19 cellular contexts compared by ENCODE assay signal in the genomic region with DNA sequence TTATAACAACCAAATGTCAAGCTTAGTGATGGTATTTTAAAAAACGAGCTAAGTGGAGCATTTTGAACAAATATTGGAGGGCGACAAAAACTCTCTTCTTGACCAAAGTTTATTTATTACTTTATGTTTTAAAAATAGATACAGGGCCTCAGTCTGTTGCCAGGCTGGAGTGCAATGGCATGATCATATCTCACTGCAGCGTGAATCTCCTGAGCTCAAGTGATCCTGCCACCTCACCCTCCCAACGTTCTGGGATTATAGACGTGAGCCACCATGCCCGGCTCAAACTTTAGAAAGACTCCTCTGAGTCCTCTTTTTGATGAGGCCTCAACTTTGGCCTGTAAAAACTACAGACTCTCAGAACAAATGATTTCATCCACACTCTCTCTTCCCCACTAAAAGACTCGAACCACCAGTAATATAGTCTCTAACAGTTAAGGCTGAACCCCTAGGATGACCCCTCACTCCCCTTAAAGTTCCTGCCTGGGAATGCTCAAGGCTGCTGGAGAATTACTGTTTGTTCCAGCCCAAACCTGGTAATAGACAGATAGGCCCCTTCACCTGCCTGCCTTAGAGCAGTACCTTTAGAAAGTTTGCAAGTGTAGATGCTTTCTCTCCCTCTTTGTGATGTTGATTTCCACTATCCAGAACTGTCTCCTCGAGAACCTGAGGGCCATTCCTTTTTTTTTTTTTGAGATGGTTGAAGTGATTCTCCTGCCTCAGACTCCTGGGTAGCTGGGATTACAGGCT. TPM values are rescaled to one million over a fixed set of nuclear protein-coding genes. Genes with fewer than 3 reads are reported as not detected.
DNase-seq lines count a peak whose midpoint lies in the region; ATAC-seq and TF ChIP-seq lines count a peak whose summit lies in the region.
"Had no signal": no experiment of that assay in that cellular context is flagged by ENCODE, and none has a peak within 500 bp of the region (broad histone marks: within the 10 kb centered on the region; RNA-seq: fewer than 3 reads in every experiment).

No MANE protein-coding gene starts in this region.

- H3K4me3 Mint-ChIP-seq in GM23338 (peak overlapping the region; percentile 23; the same call in 1 of the 3 replicates), glutamatergic neuron (ENCODE audit: unreplicated experiment) (peak overlapping the region; percentile 40), osteocyte (ENCODE audit: unreplicated experiment) (no peak overlapping the region)
- H3K4me3 Mint-ChIP-seq in CD8-positive, alpha-beta T cell, result no peak overlapping the region
- H3K4me3 Mint-ChIP-seq in CD4-positive, alpha-beta memory T cell, result no peak overlapping the region
- H3K4me3 Mint-ChIP-seq: CD14-positive monocyte had no signal

- no peaks in the 10 kb centered on the region for H4K20me1 ChIP-seq in GM23338 (replicated peaks; ENCODE audit: insufficient read depth)
- no peaks in the 10 kb centered on the region for H4K20me1 ChIP-seq in Karpas-422 (ENCODE audit: insufficient read depth, low read depth, low read length)

- peak overlapping the region; percentile 22 for H3K4me2 ChIP-seq in GM23338
- no peak overlapping the region for H3K4me2 ChIP-seq in Karpas-422 (ENCODE audit: low read depth, low read length, poor library complexity, severe bottlenecking)
- H3K4me2 ChIP-seq in parathyroid adenoma (ENCODE audit: low read length), result no peak overlapping the region

- H3K4me3 ChIP-seq in GM23338 (0 out of 2 replicates have a peak overlapping the region, but pooled peaks have one; percentile 13), Karpas-422 (ENCODE audit: low read length) (no peak overlapping the region), parathyroid adenoma (ENCODE audit: low read depth, low read length) (no peak overlapping the region)
- no peak overlapping the region for H3K4me3 ChIP-seq in CD8-positive, alpha-beta T cell (ENCODE audit: low read depth, low read length)
- no peak overlapping the region for H3K4me3 ChIP-seq in CD4-positive, alpha-beta memory T cell (ENCODE audit: low read length in 2 of 2)

- TF ChIP-seq CTCF in GM23338 (conservative IDR thresholded peaks at IDR 0.05; ENCODE audit: low read depth in 2 of 2), result no peak
- TF ChIP-seq CTCF in glutamatergic neuron (IDR thresholded peaks at IDR 0.05; ENCODE audit: partially characterized antibody, unreplicated experiment), result no peak
- TF ChIP-seq CTCF in parathyroid adenoma (IDR thresholded peaks at IDR 0.05), result no peak
- no peak for TF ChIP-seq CTCF in CD8-positive, alpha-beta T cell (IDR thresholded peaks at IDR 0.05)
- TF ChIP-seq CTCF in osteocyte (IDR thresholded peaks at IDR 0.05), result no peak

- H3K9me3 Mint-ChIP-seq in GM23338 (0 out of 3 replicates have a peak, but pooled peaks cover 4% of the 10 kb centered on the region), glutamatergic neuron (ENCODE audit: unreplicated experiment) (peaks cover 17% of the 10 kb centered on the region), osteocyte (ENCODE audit: unreplicated experiment) (no peaks in the 10 kb centered on the region)
- no peaks in the 10 kb centered on the region for H3K9me3 Mint-ChIP-seq in CD8-positive, alpha-beta T cell
- H3K9me3 Mint-ChIP-seq in CD4-positive, alpha-beta memory T cell, result peaks cover 0 to 2% (median 0%) of the 10 kb centered on the region in 8 donors

- H3K4me1 ChIP-seq in GM23338 (ENCODE audit: insufficient read depth), result peaks cover 41% of the 10 kb centered on the region
- peaks cover 34% of the 10 kb centered on the region for H3K4me1 ChIP-seq in Karpas-422 (ENCODE audit: low read length)
- no peaks in the 10 kb centered on the region for H3K4me1 ChIP-seq in parathyroid adenoma
- H3K4me1 ChIP-seq in CD8-positive, alpha-beta T cell (ENCODE audit: insufficient read depth, low read length), result peaks cover 9% of the 10 kb centered on the region
- H3K4me1 ChIP-seq in CD4-positive, alpha-beta memory T cell (ENCODE audit: insufficient read depth, low read length), result peaks cover 13% of the 10 kb centered on the region

- H3K79me2 ChIP-seq in GM23338 (replicated peaks; ENCODE audit: insufficient read depth) (no peaks in the 10 kb centered on the region), Karpas-422 (ENCODE audit: low read length) (no peaks in the 10 kb centered on the region), parathyroid adenoma (no peaks in the 10 kb centered on the region)

- intact Hi-C loops in CD8-positive, alpha-beta T cell (cut with DNase I, micrococcal nuclease), result loop anchor here in 1 of 2 experiments (5.0 kb wide), 1 partner anchor 318 kb away; no protein-coding TSS in a partner anchor
- intact Hi-C loops in CD4-positive, alpha-beta memory T cell (cut with micrococcal nuclease), result no loop called here

- H3K36me3 Mint-ChIP-seq in GM23338 (ENCODE audit: low read depth), result no peaks in the 10 kb centered on the region
- H3K36me3 Mint-ChIP-seq in glutamatergic neuron (ENCODE audit: unreplicated experiment), result no peaks in the 10 kb centered on the region
- H3K36me3 Mint-ChIP-seq in CD8-positive, alpha-beta T cell, result no peaks in the 10 kb centered on the region
- H3K36me3 Mint-ChIP-seq in CD4-positive, alpha-beta memory T cell, result no peaks in the 10 kb centered on the region
- H3K36me3 Mint-ChIP-seq in osteocyte (ENCODE audit: unreplicated experiment), result no peaks in the 10 kb centered on the region

- no peaks in the 10 kb centered on the region for H3K36me3 ChIP-seq in GM23338 (ENCODE audit: insufficient read depth)
- H3K36me3 ChIP-seq in Karpas-422 (ENCODE audit: insufficient read depth, low read length), result no peaks in the 10 kb centered on the region
- no peaks in the 10 kb centered on the region for H3K36me3 ChIP-seq in parathyroid adenoma (ENCODE audit: control insufficient read depth, insufficient read depth, low read length)
- H3K36me3 ChIP-seq in CD8-positive, alpha-beta T cell (ENCODE audit: insufficient read depth, low read length), result no peaks in the 10 kb centered on the region
- no peaks in the 10 kb centered on the region for H3K36me3 ChIP-seq in CD4-positive, alpha-beta memory T cell (ENCODE audit: insufficient read depth, low read length)

- H3K27me3 ChIP-seq in GM23338 (ENCODE audit: insufficient read depth) (peaks cover 57% of the 10 kb centered on the region), Karpas-422 (ENCODE audit: low read length) (no peaks in the 10 kb centered on the region), parathyroid adenoma (ENCODE audit: control insufficient read depth, insufficient read depth, low read length) (no peaks in the 10 kb centered on the region)
- H3K27me3 ChIP-seq in CD8-positive, alpha-beta T cell (ENCODE audit: insufficient read depth, low read length), result no peaks in the 10 kb centered on the region
- H3K27me3 ChIP-seq in CD4-positive, alpha-beta memory T cell (ENCODE audit: insufficient read depth, low read length), result no peaks in the 10 kb centered on the region

- H3K9me2 ChIP-seq in GM23338 (ENCODE audit: insufficient read depth) (no peaks in the 10 kb centered on the region), Karpas-422 (replicated peaks; ENCODE audit: insufficient read depth, low read length) (no peaks in the 10 kb centered on the region)

- H3K9me3 ChIP-seq in Karpas-422 (ENCODE audit: low read length), result no peaks in the 10 kb centered on the region
- no peaks in the 10 kb centered on the region for H3K9me3 ChIP-seq in parathyroid adenoma (ENCODE audit: control insufficient read depth, low read length)
- no peaks in the 10 kb centered on the region for H3K9me3 ChIP-seq in CD8-positive, alpha-beta T cell (ENCODE audit: low read length)
- H3K9me3 ChIP-seq in CD4-positive, alpha-beta memory T cell (ENCODE audit: control insufficient read depth in 1 of 2, low read length in 2 of 2), result no peaks in the 10 kb centered on the region

- H3K9ac ChIP-seq in Karpas-422 (ENCODE audit: low read length) (peak overlapping the region; percentile 17; the same call in 1 of the 2 replicates), parathyroid adenoma (no peak overlapping the region)

- H3K27ac Mint-ChIP-seq in GM23338 (no peak overlapping the region), glutamatergic neuron (ENCODE audit: unreplicated experiment) (peak overlapping the region; percentile 36), osteocyte (ENCODE audit: unreplicated experiment) (no peak overlapping the region)
- no peak overlapping the region for H3K27ac Mint-ChIP-seq in CD8-positive, alpha-beta T cell
- H3K27ac Mint-ChIP-seq in CD4-positive, alpha-beta memory T cell, result no peak overlapping the region
- H3K27ac Mint-ChIP-seq: CD14-positive monocyte had no signal

- H2AFZ ChIP-seq in GM23338, result no peak overlapping the region
- no peak overlapping the region; the same call in 1 of the 2 replicates for H2AFZ ChIP-seq in Karpas-422 (ENCODE audit: low read length)
- peak overlapping the region; percentile 46 for H2AFZ ChIP-seq in parathyroid adenoma

- POLR2A ChIA-PET in CD8-positive, alpha-beta T cell (lab: Charles Lee), result no interaction called here
- POLR2A ChIA-PET in CD4-positive, alpha-beta memory T cell (lab: Charles Lee; ENCODE audit: partially characterized antibody), result no interaction called here

- peaks cover 49% of the 10 kb centered on the region for H3K4me1 Mint-ChIP-seq in GM23338
- H3K4me1 Mint-ChIP-seq in glutamatergic neuron (ENCODE audit: low read depth, unreplicated experiment), result peaks cover 24% of the 10 kb centered on the region
- peaks cover 14% of the 10 kb centered on the region for H3K4me1 Mint-ChIP-seq in CD8-positive, alpha-beta T cell (ENCODE audit: low read depth)
- peaks cover 6 to 14% (median 10%) of the 10 kb centered on the region in 4 donors for H3K4me1 Mint-ChIP-seq in CD4-positive, alpha-beta memory T cell
- no peaks in the 10 kb centered on the region for H3K4me1 Mint-ChIP-seq in osteocyte (ENCODE audit: unreplicated experiment)

- H3K27ac ChIP-seq in GM23338 (ENCODE audit: low read depth) (no peak overlapping the region), Karpas-422 (ENCODE audit: low read length) (peak overlapping the region; percentile 77), parathyroid adenoma (no peak overlapping the region)
- H3K27ac ChIP-seq in CD8-positive, alpha-beta T cell (ENCODE audit: low read depth, low read length), result no peak overlapping the region
- no peak overlapping the region for H3K27ac ChIP-seq in CD4-positive, alpha-beta memory T cell (ENCODE audit: low read depth, low read length)

- CTCF ChIA-PET in CD8-positive, alpha-beta T cell (lab: Charles Lee), result no interaction called here
- CTCF ChIA-PET in CD4-positive, alpha-beta memory T cell (lab: Charles Lee; ENCODE audit: partially characterized antibody), result interaction anchor here (2.2 kb wide), 1 partner anchor 11 kb away, joined by 7 read pairs; no protein-coding TSS in a partner anchor

- H3K27me3 Mint-ChIP-seq in GM23338 (ENCODE audit: insufficient read depth, low read depth, poor library complexity) (peaks cover 45% of the 10 kb centered on the region), glutamatergic neuron (ENCODE audit: unreplicated experiment) (peaks cover 9% of the 10 kb centered on the region), osteocyte (ENCODE audit: unreplicated experiment) (peaks cover 11% of the 10 kb centered on the region)
- H3K27me3 Mint-ChIP-seq in CD8-positive, alpha-beta T cell (ENCODE audit: low read depth), result no peaks in the 10 kb centered on the region
- no peaks in the 10 kb centered on the region for H3K27me3 Mint-ChIP-seq in CD4-positive, alpha-beta memory T cell

- ATAC-seq in GM23338, result peak; percentile 79
- no peak for ATAC-seq in CD8-positive, alpha-beta T cell

- peaks cover 4% of the 10 kb centered on the region; the same call in 1 of the 2 replicates for H3F3A ChIP-seq in GM23338 (replicated peaks; ENCODE audit: low read depth)

- DNase-seq in GM23338 (ENCODE audit: low spot score) (peak; percentile 58), Karpas-422 (no peak), glutamatergic neuron (no peak), osteocyte (ENCODE audit: extremely low spot score, unreplicated experiment) (no peak)
- DNase-seq in CD8-positive, alpha-beta T cell, result no peak
- DNase-seq in activated CD4-positive, alpha-beta T cell treated with anti-CD3 and anti-CD28 coated beads, Interleukin-2, amount 50 U/mL, for 1 hour, result no peak
- DNase-seq in CD4-positive, alpha-beta memory T cell, result no peak
- DNase-seq: COR-L47; DMS 273 treated with DMSO at 0.1 percent for 48 hours; HCEC 1CT; KG1; NCI-H187; NCI-H2107; NCI-H510A; NCI-H748 treated with DMSO at 0.1 percent for 48 hours; NK-92 treated with Interleukin-12 subunit alpha and Interleukin-12 subunit beta, amount 100 ng/mL, for 24 hours; SIG-M5 had no signal

RNA-seq across cellular contexts. Expression of a gene that starts 55.3 kb away (rescaled TPM):
- 2.9 and 3.0 TPM in 2 replicates for total RNA-seq in GM23338 (2014; rRNA removed; shearing (Covaris generic))
- polyA plus RNA-seq in GM23338 (2016; fragmentation: Nextera tagmentation; extraction: Ambion mirVana), result 1.8 and 2.2 TPM in 2 replicates
- total RNA-seq in Karpas-422 (2014; rRNA removed; shearing (Covaris generic); ENCODE audit: low replicate concordance), result 0.11 and 0.15 TPM in 2 replicates
- total RNA-seq in glutamatergic neuron (ENCODE audit: unreplicated experiment), result 1.8 TPM
- total RNA-seq in CD8-positive, alpha-beta T cell, result 1 to 10 TPM; 1.1 to 1.3 TPM
- 1 to 10 TPM; 8.9 TPM for total RNA-seq in CD4-positive, alpha-beta memory T cell
- polyA plus RNA-seq in CD4-positive, alpha-beta memory T cell, result 1 to 10 TPM; 5.6 to 6.5 TPM
- total RNA-seq in osteocyte, result 4.9 and 6.1 TPM in 2 replicates

Comparison
In these comparisons a context has a peak if more than half of its experiments do, and no peak if none do; other contexts are left out.
1. H3K4me3 Mint-ChIP-seq: peak in GM23338 (single experiment) and glutamatergic neuron (single experiment); none in CD8-positive, alpha-beta T cell (single experiment), CD4-positive, alpha-beta memory T cell (0 of 8) and osteocyte (single experiment).